ENCODE assay signal across 26 cellular contexts in the genomic region with DNA sequence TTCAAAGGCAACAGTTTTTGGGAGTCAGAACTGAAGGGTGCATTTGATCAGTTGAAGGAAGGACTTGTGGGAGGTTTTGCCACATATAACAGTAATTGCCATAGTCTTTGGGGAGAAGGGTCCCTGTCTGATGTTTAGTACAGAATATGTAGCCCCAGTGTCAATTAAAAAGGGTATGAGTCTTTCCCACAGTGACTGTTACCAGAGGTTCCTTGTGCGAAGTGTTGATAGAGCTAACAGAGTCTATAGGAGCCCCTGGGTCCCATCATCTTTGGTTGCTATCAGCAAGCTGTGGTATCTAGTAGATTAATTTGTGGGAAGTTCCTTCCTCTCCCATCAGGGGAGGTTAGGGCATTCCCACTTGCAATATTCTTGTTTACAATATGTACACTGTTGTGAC.
"Had no signal": no experiment of that assay in that cellular context is flagged by ENCODE, and none has a peak within 500 bp of the region (broad histone marks: within the 10 kb centered on the region; RNA-seq: fewer than 3 reads in every experiment).

No MANE protein-coding gene starts in this region.

- H3K4me1 ChIP-seq: colonic mucosa, heart right ventricle, left lung, lower lobe of right lung had no signal

- DNase-seq: colonic mucosa; cortex of kidney; effector CD8-positive, alpha-beta T cell; effector memory CD8-positive, alpha-beta T cell; endodermal cell; erythroblast; esophagus squamous epithelium; foreskin fibroblast; foreskin melanocyte; gastrocnemius medialis; glutamatergic neuron; head of caudate nucleus; heart right ventricle; hippocampal formation; left cardiac atrium; left lung; left ventricle myocardium superior; lower lobe of right lung; mesenchymal stem cell; mucosa of descending colon; naive B cell had no signal

- H3K4me3 ChIP-seq: colonic mucosa, esophagus squamous epithelium, gastrocnemius medialis, heart right ventricle, left lung, lower lobe of right lung, mucosa of descending colon had no signal

- FAIRE-seq: endometrium, islet of Langerhans, keratinocyte had no signal

- H3K27ac ChIP-seq: colonic mucosa, epithelial cell of prostate, esophagus squamous epithelium, gastrocnemius medialis, heart right ventricle, left lung, lower lobe of right lung had no signal

- H3K9me3 ChIP-seq: colonic mucosa had no signal

- ATAC-seq: effector memory CD8-positive, alpha-beta T cell; esophagus mucosa; gastrocnemius medialis; heart right ventricle; left cardiac atrium; left lung; left ventricle myocardium superior; lower lobe of right lung; mucosa of descending colon had no signal

- H3K27me3 ChIP-seq: colonic mucosa, esophagus squamous epithelium, left lung had no signal

- H3K36me3 ChIP-seq: colonic mucosa, esophagus squamous epithelium, gastrocnemius medialis, heart right ventricle, left lung, lower lobe of right lung had no signal
